In the genomic region with DNA sequence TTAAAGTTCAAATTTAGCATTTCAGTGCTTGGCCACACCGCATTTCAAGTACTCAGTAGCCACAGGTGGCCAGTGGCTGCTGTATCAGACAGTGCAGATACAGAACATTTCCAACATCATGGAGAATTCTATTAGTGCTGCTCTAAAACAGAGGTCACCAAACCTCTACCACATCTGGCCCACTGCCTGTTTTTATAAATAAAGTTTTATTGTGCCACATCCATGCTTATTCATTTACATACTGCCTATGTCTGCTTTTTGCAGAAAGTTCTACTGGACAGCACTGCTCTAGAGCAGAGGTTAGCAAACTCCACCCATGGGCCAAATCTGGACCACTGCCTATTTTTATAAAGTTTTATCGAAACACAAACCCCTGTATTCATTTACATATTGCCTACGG, we compare ENCODE assay signal across 12 cellular contexts. TPM values are rescaled to one million over a fixed set of nuclear protein-coding genes. Genes with fewer than 3 reads are reported as not detected.
"Had no signal": no experiment of that assay in that cellular context is flagged by ENCODE, and none has a peak within 500 bp of the region (broad histone marks: within the 10 kb centered on the region; RNA-seq: fewer than 3 reads in every experiment).

No MANE protein-coding gene starts in this region.

- H3K4me2 ChIP-seq: GM23338 had no signal

- H3K9me3 ChIP-seq: HAP-1 had no signal

- DNase-seq: GM23248, GOT3, H7, H9, HCEC 1CT, HFFc6 had no signal

- ATAC-seq: GM23338, HCT116 had no signal

- FAIRE-seq: H1, H54 had no signal

- H2AFZ ChIP-seq: GM23248, GM23338 had no signal

- H3K27ac ChIP-seq: GM23248 had no signal

- H3K4me1 ChIP-seq: HAP-1 had no signal

- H3K4me3 ChIP-seq: GM23248, GM23338, HAP-1 had no signal

- H3K36me3 ChIP-seq: HAP-1 had no signal

- H3K9ac ChIP-seq: GM23248 had no signal

RNA-seq across cellular contexts. Expression of gene PTPRT, which starts 3.7 kb away (rescaled TPM):
- total RNA-seq: GM23248, GM23338, H4, HFFc6 had no signal
- polyA plus RNA-seq: GM23248, GM23338 had no signal
